Comparison of ENCODE assay signal across 20 cellular contexts in genomic region chr13:68078457-68078856, GRCh38.
A peak's percentile ranks its signal among the peaks of the same experiment; 100 is the strongest.
DNase-seq lines count a peak whose midpoint lies in the region; ATAC-seq, FAIRE-seq and TF ChIP-seq lines count a peak whose summit lies in the region.
"Had no signal": no experiment of that assay in that cellular context is flagged by ENCODE, and none has a peak within 500 bp of the region (broad histone marks: within the 10 kb centered on the region; RNA-seq: fewer than 3 reads in every experiment).

No MANE protein-coding gene starts in this region.

- H2AFZ ChIP-seq in Karpas-422 (ENCODE audit: low read length) = peak overlapping the region; percentile 30; the same call in 1 of the 2 replicates

- DNase-seq in A549 (ENCODE audit: low read depth in 1 of 2, low spot score in 1 of 2) = no peak
- no peak for DNase-seq in Karpas-422
- DNase-seq in bronchial epithelial cell (ENCODE audit: low read depth) = peak; percentile 41
- DNase-seq in foreskin keratinocyte = peak; percentile 10 to 62
- no peak for DNase-seq in activated CD4-positive, alpha-beta T cell treated with anti-CD3 and anti-CD28 coated beads, Interleukin-2, amount 50 U/mL, for 48 hours
- DNase-seq in NCI-H2171 (lab: John Stamatoyannopoulos, UW) = no peak
- DNase-seq: 8988T; C1 segment of cervical spinal cord; Caco-2; CD8-positive, alpha-beta T cell; DMS79; EL; GDM1; GOT3; HFFc6 had no signal

- no peak overlapping the region for H3K9ac ChIP-seq in Karpas-422 (ENCODE audit: low read length)

- no peak overlapping the region for H3K4me3 ChIP-seq in A549
- no peak overlapping the region for H3K4me3 ChIP-seq in Karpas-422 (ENCODE audit: low read length)
- no peak overlapping the region for H3K4me3 ChIP-seq in bronchial epithelial cell (ENCODE audit: low read depth, low read length)
- H3K4me3 ChIP-seq: GM12878, HAP-1 had no signal

- no peak for TF ChIP-seq POLR2A in A549 (IDR thresholded peaks at IDR 0.05; ENCODE audit: low read length)

- H3K36me3 ChIP-seq in Karpas-422 (ENCODE audit: insufficient read depth, low read length) = no peaks in the 10 kb centered on the region
- H3K36me3 ChIP-seq in bronchial epithelial cell (ENCODE audit: control insufficient read depth, insufficient read depth, low read length) = no peaks in the 10 kb centered on the region
- H3K36me3 ChIP-seq: HAP-1 had no signal

- no peaks in the 10 kb centered on the region for H3K79me2 ChIP-seq in Karpas-422 (ENCODE audit: low read length)

- WGBS in A549 (ENCODE audit: missing lambda C conversion rate) = 26% methylated on average over 1 of the region's 1 CpG

- TF ChIP-seq RAD21 in A549 (conservative IDR thresholded peaks at IDR 0.05 in 1 of 2, IDR thresholded peaks at IDR 0.05 in 1 of 2) = no peak

- CTCF ChIA-PET in A549 (lab: Yijun Ruan, JAX) = no interaction called here

- no peaks in the 10 kb centered on the region for H3K9me2 ChIP-seq in Karpas-422 (replicated peaks; ENCODE audit: insufficient read depth, low read length)

- H3K4me2 ChIP-seq in A549 (peak overlapping the region; percentile 45), Karpas-422 (ENCODE audit: low read depth, low read length, poor library complexity, severe bottlenecking) (no peak overlapping the region)

- FAIRE-seq in A549 (lab: Jason Lieb, UNC) (no peak), bronchial epithelial cell (lab: Jason Lieb, UNC) (no peak)
- FAIRE-seq: GM12878, GM19239, H54 had no signal

- H3K4me1 ChIP-seq in A549 = peaks cover 13% of the 10 kb centered on the region; the same call in 2 of the 3 replicates
- H3K4me1 ChIP-seq in Karpas-422 (ENCODE audit: low read length) = peaks cover 12% of the 10 kb centered on the region
- no peaks in the 10 kb centered on the region for H3K4me1 ChIP-seq in foreskin keratinocyte
- H3K4me1 ChIP-seq: Caco-2, HAP-1 had no signal

- H3K9me3 ChIP-seq in A549 = no peaks in the 10 kb centered on the region
- H3K9me3 ChIP-seq in Karpas-422 (ENCODE audit: low read length) = no peaks in the 10 kb centered on the region
- H3K9me3 ChIP-seq: Caco-2, HAP-1 had no signal

- TF ChIP-seq EP300 in A549 (IDR thresholded peaks at IDR 0.05) = no peak

- H3K27ac ChIP-seq in A549 = 0 out of 6 replicates have a peak overlapping the region, but pooled peaks of 1 of the 2 experiments have one; percentile 23
- no peak overlapping the region for H3K27ac ChIP-seq in Karpas-422 (ENCODE audit: low read length)
- no peak overlapping the region for H3K27ac ChIP-seq in foreskin keratinocyte

- no peak for TF ChIP-seq CTCF in A549 (IDR thresholded peaks at IDR 0.05)
- no peak for TF ChIP-seq CTCF in bronchial epithelial cell (IDR thresholded peaks at IDR 0.05; ENCODE audit: insufficient read depth, low read length, severe bottlenecking)
- no peak for TF ChIP-seq CTCF in foreskin keratinocyte (conservative IDR thresholded peaks at IDR 0.05)

- POLR2A ChIA-PET in A549 (lab: Yijun Ruan, JAX) = no interaction called here

- no peaks in the 10 kb centered on the region for H4K20me1 ChIP-seq in Karpas-422 (ENCODE audit: insufficient read depth, low read depth, low read length)

- ATAC-seq in A549 (no peak), foreskin keratinocyte (no peak), GM21447 (IDR thresholded peaks at IDR 0.05; ENCODE audit: unreplicated experiment) (no peak)
- ATAC-seq: CD8-positive, alpha-beta T cell; GM12878 had no signal

- no peaks in the 10 kb centered on the region for H3K27me3 ChIP-seq in Karpas-422 (ENCODE audit: low read length)
- H3K27me3 ChIP-seq in bronchial epithelial cell (ENCODE audit: control insufficient read depth, insufficient read depth, low read length) = no peaks in the 10 kb centered on the region
- H3K27me3 ChIP-seq in foreskin keratinocyte = no peaks in the 10 kb centered on the region

TF ChIP-seq in A549, 52 proteins besides CTCF, POLR2A, EP300 and RAD21:
- TF ChIP-seq NR3C1 (IDR thresholded peaks at IDR 0.05) (no peak), ZFP36 (IDR thresholded peaks at IDR 0.05; ENCODE audit: borderline replicate concordance, partially characterized antibody) (no peak), PBX3 (IDR thresholded peaks at IDR 0.05) (no peak), ATOH8 (CRISPR knock-in tag; IDR thresholded peaks at IDR 0.05; ENCODE audit: low read depth) (no peak), MAX (IDR thresholded peaks at IDR 0.05) (no peak), RARB (CRISPR knock-in tag; IDR thresholded peaks at IDR 0.05) (no peak), ELK1 (IDR thresholded peaks at IDR 0.05; ENCODE audit: low read depth, low read length) (no peak), SREBF2 (IDR thresholded peaks at IDR 0.05) (no peak)

Comparison
In these comparisons a context has a peak if more than half of its experiments do, and no peak if none do; other contexts are left out.
1. DNase-seq: peak in bronchial epithelial cell (single experiment) and foreskin keratinocyte (2 of 2); none in A549 (0 of 2), Karpas-422 (single experiment), activated CD4-positive, alpha-beta T cell treated with anti-CD3 and anti-CD28 coated beads, Interleukin-2, amount 50 U/mL, for 48 hours (0 of 2) and NCI-H2171 (single experiment).